12 cellular contexts compared by ENCODE assay signal in genomic region chr19:29880498-29881081, GRCh38.
"Had no signal": no experiment of that assay in that cellular context is flagged by ENCODE, and none has a peak within 500 bp of the region (broad histone marks: within the 10 kb centered on the region; RNA-seq: fewer than 3 reads in every experiment).

No MANE protein-coding gene starts in this region.

- H3K27ac ChIP-seq: tibial artery, vagina, WERI-Rb-1 had no signal

- ATAC-seq: left cardiac atrium had no signal

- DNase-seq: activated CD4-positive, alpha-beta T cell treated with anti-CD3 and anti-CD28 coated beads for 48 hours; activated naive CD4-positive, alpha-beta T cell treated with anti-CD3 and anti-CD28 coated beads, Interleukin-2, amount 50 U/mL, for 16 hours; amniotic stem cell; cerebellar nuclear complex; immature natural killer cell; left cardiac atrium; stimulated activated CD4-positive, alpha-beta T cell treated with anti-CD3 and anti-CD28 coated beads, Interleukin-4, amount 100 ng/mL, for 4 hours; WERI-Rb-1 had no signal

- H3K27me3 ChIP-seq: vagina had no signal

- H3K4me1 Mint-ChIP-seq: immature natural killer cell had no signal

- H3K27ac Mint-ChIP-seq: immature natural killer cell, nephron had no signal

- H3K36me3 ChIP-seq: tibial artery, vagina, WERI-Rb-1 had no signal

- H3K4me1 ChIP-seq: tibial artery, vagina had no signal

- H3K4me3 ChIP-seq: tibial artery, vagina had no signal

- H3K9me3 ChIP-seq: tibial artery, vagina had no signal

- H3K9me3 Mint-ChIP-seq: brain, nephron had no signal

- H3K36me3 Mint-ChIP-seq: brain, immature natural killer cell had no signal

- H3K4me3 Mint-ChIP-seq: brain, immature natural killer cell, nephron had no signal
